ENCODE assay signal across 14 cellular contexts in genomic region chr15:31298707-31299172, GRCh38. TPM values are rescaled to one million over a fixed set of nuclear protein-coding genes. Genes with fewer than 3 reads are reported as not detected.
DNase-seq lines count a peak whose midpoint lies in the region; ATAC-seq and TF ChIP-seq lines count a peak whose summit lies in the region.
"Had no signal": no experiment of that assay in that cellular context is flagged by ENCODE, and none has a peak within 500 bp of the region (broad histone marks: within the 10 kb centered on the region; RNA-seq: fewer than 3 reads in every experiment).

No MANE protein-coding gene starts in this region.

- no peaks in the 10 kb centered on the region for H3K9me3 Mint-ChIP-seq in endodermal cell
- H3K9me3 Mint-ChIP-seq: H9 had no signal

- no peak for TF ChIP-seq POLR2A in sigmoid colon (IDR thresholded peaks at IDR 0.05)

- H3K4me1 ChIP-seq in BLaER1 (peaks cover 69% of the 10 kb centered on the region), endodermal cell (ENCODE audit: control insufficient read depth, insufficient read depth, low read length) (peaks cover 13% of the 10 kb centered on the region), sigmoid colon (no peaks in the 10 kb centered on the region), Karpas-422 (ENCODE audit: low read length) (peaks cover 66% of the 10 kb centered on the region)

- 93 to 94% methylated on average over 5 to 11 of the region's 11 CpGs for WGBS in endodermal cell (ENCODE audit: insufficient coverage in 1 of 2, insufficient read length in 1 of 2), 2 experiments
- WGBS in sigmoid colon, 2 donors: 70 to 80% methylated on average over 11 of the region's 11 CpGs

- H3K4me3 ChIP-seq in BLaER1 (no peak overlapping the region), endodermal cell (ENCODE audit: low read length) (no peak overlapping the region), sigmoid colon (no peak overlapping the region), Karpas-422 (ENCODE audit: low read length) (no peak overlapping the region)
- H3K4me3 ChIP-seq: gastroesophageal sphincter had no signal

- no peak for ATAC-seq in GM19324 (IDR thresholded peaks at IDR 0.05; ENCODE audit: low FRiP score, unreplicated experiment)
- ATAC-seq: gastroesophageal sphincter had no signal

- no peaks in the 10 kb centered on the region for H4K20me1 ChIP-seq in BLaER1
- H4K20me1 ChIP-seq in Karpas-422 (ENCODE audit: insufficient read depth, low read depth, low read length): no peaks in the 10 kb centered on the region

- intact Hi-C loops in sigmoid colon (cut with DNase I): no loop called here

- H3K4me3 Mint-ChIP-seq in endodermal cell: no peak overlapping the region
- H3K4me3 Mint-ChIP-seq: H9 had no signal

- H3K27ac ChIP-seq in BLaER1 (peak overlapping the region; percentile 66), endodermal cell (ENCODE audit: low read depth, low read length) (no peak overlapping the region), sigmoid colon (no peak overlapping the region), Karpas-422 (ENCODE audit: low read length) (no peak overlapping the region)
- H3K27ac ChIP-seq: gastroesophageal sphincter had no signal

- no peaks in the 10 kb centered on the region for H3K9me2 ChIP-seq in Karpas-422 (replicated peaks; ENCODE audit: insufficient read depth, low read length)

- H3K4me2 ChIP-seq in BLaER1: peak overlapping the region; percentile 81
- no peak overlapping the region for H3K4me2 ChIP-seq in Karpas-422 (ENCODE audit: low read depth, low read length, poor library complexity, severe bottlenecking)

- TF ChIP-seq CTCF in endodermal cell (conservative IDR thresholded peaks at IDR 0.05) (no peak), sigmoid colon (IDR thresholded peaks at IDR 0.05) (no peak)

- no peaks in the 10 kb centered on the region for H3K79me2 ChIP-seq in Karpas-422 (ENCODE audit: low read length)

- no peak overlapping the region for H2AFZ ChIP-seq in Karpas-422 (ENCODE audit: low read length)

- H3K9ac ChIP-seq in BLaER1 (peak overlapping the region; percentile 7; the same call in 1 of the 2 replicates), endodermal cell (ENCODE audit: extremely low read depth, low read length, poor library complexity, severe bottlenecking) (no peak overlapping the region), Karpas-422 (ENCODE audit: low read length) (no peak overlapping the region)

- no peaks in the 10 kb centered on the region for H3K27me3 ChIP-seq in BLaER1
- H3K27me3 ChIP-seq in endodermal cell (ENCODE audit: control insufficient read depth, insufficient read depth, low read length, poor library complexity, severe bottlenecking): no peaks in the 10 kb centered on the region
- H3K27me3 ChIP-seq in sigmoid colon: no peaks in the 10 kb centered on the region
- H3K27me3 ChIP-seq in Karpas-422 (ENCODE audit: low read length): no peaks in the 10 kb centered on the region

- H3K27me3 Mint-ChIP-seq in endodermal cell (ENCODE audit: insufficient read depth): peaks cover 3% of the 10 kb centered on the region

- H3K27ac Mint-ChIP-seq in endodermal cell: no peak overlapping the region
- H3K27ac Mint-ChIP-seq: H9 had no signal

- H3K9me3 ChIP-seq in BLaER1: no peaks in the 10 kb centered on the region
- no peaks in the 10 kb centered on the region for H3K9me3 ChIP-seq in endodermal cell (ENCODE audit: control insufficient read depth, low read length)
- no peaks in the 10 kb centered on the region for H3K9me3 ChIP-seq in sigmoid colon
- no peaks in the 10 kb centered on the region for H3K9me3 ChIP-seq in Karpas-422 (ENCODE audit: low read length)
- H3K9me3 ChIP-seq: gastroesophageal sphincter had no signal

- no peak for TF ChIP-seq EP300 in sigmoid colon (IDR thresholded peaks at IDR 0.05)

- H3K36me3 ChIP-seq in BLaER1 (no peaks in the 10 kb centered on the region), endodermal cell (ENCODE audit: control insufficient read depth, insufficient read depth, low read length) (no peaks in the 10 kb centered on the region), sigmoid colon (no peaks in the 10 kb centered on the region), Karpas-422 (ENCODE audit: insufficient read depth, low read length) (no peaks in the 10 kb centered on the region)
- H3K36me3 ChIP-seq: gastroesophageal sphincter had no signal

- peaks cover 31% of the 10 kb centered on the region for H3K4me1 Mint-ChIP-seq in endodermal cell

- peak; percentile 51 for DNase-seq in NCI-H524 treated with DMSO at 0.1 percent for 48 hours (lab: John Stamatoyannopoulos, UW)
- DNase-seq in endodermal cell: peak; percentile 30
- peak; percentile 39 for DNase-seq in sigmoid colon
- DNase-seq in DMS53 treated with DMSO at 0.1 percent for 48 hours (lab: John Stamatoyannopoulos, UW; ENCODE audit: unreplicated experiment): no peak
- no peak for DNase-seq in Karpas-422
- DNase-seq: activated CD4-positive, alpha-beta T cell treated with anti-CD3 and anti-CD28 coated beads for 48 hours; activated naive CD4-positive, alpha-beta T cell treated with Interleukin-2 at 50 U/mL for 16 hours; amygdala; H9; left colon; NCI-H1436 treated with DMSO at 0.1 percent for 48 hours had no signal

- no peaks in the 10 kb centered on the region for H3K36me3 Mint-ChIP-seq in endodermal cell (ENCODE audit: low read depth)

RNA-seq across cellular contexts. Expression of gene KLF13, which starts 27.9 kb away (rescaled TPM):
- total RNA-seq in endodermal cell (10 to 100 TPM; 18.7 to 18.9 TPM), sigmoid colon (10 to 100 TPM; 18.7 to 28.0 (median 24.5) TPM)
- 58.0 TPM for polyA plus RNA-seq in endodermal cell (2013, experiment 1 of 2)
- 51.5 TPM for polyA plus RNA-seq in endodermal cell (2013, experiment 2 of 2)
- polyA plus RNA-seq in sigmoid colon: 10 to 100 TPM; 23.4 to 71.9 (median 48.6) TPM
- total RNA-seq in Karpas-422 (2014; rRNA removed; shearing (Covaris generic); ENCODE audit: low replicate concordance): 32.9 and 38.8 TPM in 2 replicates

Comparison
In these comparisons a context has a peak if more than half of its experiments do, and no peak if none do; other contexts are left out.
1. DNase-seq: peak in NCI-H524 treated with DMSO at 0.1 percent for 48 hours (single experiment), endodermal cell (single experiment) and sigmoid colon (single experiment); none in DMS53 treated with DMSO at 0.1 percent for 48 hours (single experiment) and Karpas-422 (single experiment).